1 cellular context compared by ENCODE assay signal in the genomic region with DNA sequence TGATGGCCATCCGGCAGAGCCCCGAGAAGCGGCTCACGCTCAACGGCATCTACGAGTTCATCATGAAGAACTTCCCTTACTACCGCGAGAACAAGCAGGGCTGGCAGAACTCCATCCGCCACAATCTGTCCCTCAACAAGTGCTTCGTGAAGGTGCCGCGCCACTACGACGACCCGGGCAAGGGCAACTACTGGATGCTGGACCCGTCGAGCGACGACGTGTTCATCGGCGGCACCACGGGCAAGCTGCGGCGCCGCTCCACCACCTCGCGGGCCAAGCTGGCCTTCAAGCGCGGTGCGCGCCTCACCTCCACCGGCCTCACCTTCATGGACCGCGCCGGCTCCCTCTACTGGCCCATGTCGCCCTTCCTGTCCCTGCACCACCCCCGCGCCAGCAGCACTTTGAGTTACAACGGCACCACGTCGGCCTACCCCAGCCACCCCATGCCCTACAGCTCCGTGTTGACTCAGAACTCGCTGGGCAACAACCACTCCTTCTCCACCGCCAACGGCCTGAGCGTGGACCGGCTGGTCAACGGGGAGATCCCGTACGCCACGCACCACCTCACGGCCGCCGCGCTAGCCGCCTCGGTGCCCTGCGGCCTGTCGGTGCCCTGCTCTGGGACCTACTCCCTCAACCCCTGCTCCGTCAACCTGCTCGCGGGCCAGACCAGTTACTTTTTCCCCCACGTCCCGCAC.
A peak's percentile ranks its signal among the peaks of the same experiment; 100 is the strongest.
TF ChIP-seq lines count a peak whose summit lies in the region.

No MANE protein-coding gene starts in this region.

TF ChIP-seq in WTC11, 78 proteins besides CTCF, POLR2A, EP300 and RAD21 (continued from another document and continues in another):
- TF ChIP-seq, protein P1, sequence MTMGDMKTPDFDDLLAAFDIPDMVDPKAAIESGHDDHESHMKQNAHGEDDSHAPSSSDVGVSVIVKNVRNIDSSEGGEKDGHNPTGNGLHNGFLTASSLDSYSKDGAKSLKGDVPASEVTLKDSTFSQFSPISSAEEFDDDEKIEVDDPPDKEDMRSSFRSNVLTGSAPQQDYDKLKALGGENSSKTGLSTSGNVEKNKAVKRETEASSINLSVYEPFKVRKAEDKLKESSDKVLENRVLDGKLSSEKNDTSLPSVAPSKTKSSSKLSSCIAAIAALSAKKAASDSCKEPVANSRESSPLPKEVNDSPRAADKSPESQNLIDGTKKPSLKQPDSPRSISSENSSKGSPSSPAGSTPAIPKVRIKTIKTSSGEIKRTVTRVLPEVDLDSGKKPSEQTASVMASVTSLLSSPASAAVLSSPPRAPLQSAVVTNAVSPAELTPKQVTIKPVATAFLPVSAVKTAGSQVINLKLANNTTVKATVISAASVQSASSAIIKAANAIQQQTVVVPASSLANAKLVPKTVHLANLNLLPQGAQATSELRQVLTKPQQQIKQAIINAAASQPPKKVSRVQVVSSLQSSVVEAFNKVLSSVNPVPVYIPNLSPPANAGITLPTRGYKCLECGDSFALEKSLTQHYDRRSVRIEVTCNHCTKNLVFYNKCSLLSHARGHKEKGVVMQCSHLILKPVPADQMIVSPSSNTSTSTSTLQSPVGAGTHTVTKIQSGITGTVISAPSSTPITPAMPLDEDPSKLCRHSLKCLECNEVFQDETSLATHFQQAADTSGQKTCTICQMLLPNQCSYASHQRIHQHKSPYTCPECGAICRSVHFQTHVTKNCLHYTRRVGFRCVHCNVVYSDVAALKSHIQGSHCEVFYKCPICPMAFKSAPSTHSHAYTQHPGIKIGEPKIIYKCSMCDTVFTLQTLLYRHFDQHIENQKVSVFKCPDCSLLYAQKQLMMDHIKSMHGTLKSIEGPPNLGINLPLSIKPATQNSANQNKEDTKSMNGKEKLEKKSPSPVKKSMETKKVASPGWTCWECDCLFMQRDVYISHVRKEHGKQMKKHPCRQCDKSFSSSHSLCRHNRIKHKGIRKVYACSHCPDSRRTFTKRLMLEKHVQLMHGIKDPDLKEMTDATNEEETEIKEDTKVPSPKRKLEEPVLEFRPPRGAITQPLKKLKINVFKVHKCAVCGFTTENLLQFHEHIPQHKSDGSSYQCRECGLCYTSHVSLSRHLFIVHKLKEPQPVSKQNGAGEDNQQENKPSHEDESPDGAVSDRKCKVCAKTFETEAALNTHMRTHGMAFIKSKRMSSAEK (CRISPR knock-in tag; IDR thresholded peaks at IDR 0.05; ENCODE audit: borderline replicate concordance): no peak
- TF ChIP-seq EMX1 (CRISPR knock-in tag; IDR thresholded peaks at IDR 0.05) (no peak), FOXJ3 (CRISPR knock-in tag; IDR thresholded peaks at IDR 0.05; ENCODE audit: borderline replicate concordance) (no peak), SP1 (CRISPR knock-in tag; conservative IDR thresholded peaks at IDR 0.05) (no peak), SMAD3 (CRISPR knock-in tag; IDR thresholded peaks at IDR 0.05; ENCODE audit: borderline replicate concordance) (0 out of 2 replicates have a peak, but pooled peaks have one; percentile 28), FOXP1 (CRISPR knock-in tag; IDR thresholded peaks at IDR 0.05; ENCODE audit: borderline replicate concordance) (no peak; the same call in 1 of the 2 replicates), ESRRA (CRISPR knock-in tag; IDR thresholded peaks at IDR 0.05; ENCODE audit: borderline replicate concordance) (no peak), MXD4 (CRISPR knock-in tag; IDR thresholded peaks at IDR 0.05; ENCODE audit: borderline replicate concordance) (no peak), RORB (CRISPR knock-in tag; IDR thresholded peaks at IDR 0.05) (no peak), HMGA2 (CRISPR knock-in tag; IDR thresholded peaks at IDR 0.05) (no peak), GTF2I (CRISPR knock-in tag; conservative IDR thresholded peaks at IDR 0.05) (0 out of 2 replicates have a peak, but pooled peaks have one; percentile 13), CBFB (CRISPR knock-in tag; IDR thresholded peaks at IDR 0.05; ENCODE audit: low read depth) (no peak), ZNF138 (CRISPR knock-in tag; conservative IDR thresholded peaks at IDR 0.05) (no peak), NR3C1 (CRISPR knock-in tag; conservative IDR thresholded peaks at IDR 0.05; ENCODE audit: low read depth) (no peak), ZNF396 (CRISPR knock-in tag; IDR thresholded peaks at IDR 0.05; ENCODE audit: borderline replicate concordance) (no peak), ZNF263 (CRISPR knock-in tag; IDR thresholded peaks at IDR 0.05; ENCODE audit: low read depth) (no peak), GRHL2 (CRISPR knock-in tag; IDR thresholded peaks at IDR 0.05; ENCODE audit: insufficient replicate concordance, severe bottlenecking) (no peak), OVOL2 (CRISPR knock-in tag; IDR thresholded peaks at IDR 0.05; ENCODE audit: borderline replicate concordance) (no peak), NFE2L1 (CRISPR knock-in tag; IDR thresholded peaks at IDR 0.05) (no peak), SOX15 (CRISPR knock-in tag; IDR thresholded peaks at IDR 0.05) (no peak), ZNF219 (CRISPR knock-in tag; IDR thresholded peaks at IDR 0.05; ENCODE audit: borderline replicate concordance) (peak; percentile 38; the same call in 1 of the 2 replicates), ATF1 (CRISPR knock-in tag; IDR thresholded peaks at IDR 0.05) (no peak), ELF4 (CRISPR knock-in tag; IDR thresholded peaks at IDR 0.05; ENCODE audit: low read depth) (no peak), JUN (CRISPR knock-in tag; IDR thresholded peaks at IDR 0.05) (no peak), ETV6 (CRISPR knock-in tag; IDR thresholded peaks at IDR 0.05) (no peak), FOXK1 (CRISPR knock-in tag; IDR thresholded peaks at IDR 0.05) (peak; percentile 75; the same call in 1 of the 2 replicates), IRF2 (CRISPR knock-in tag; IDR thresholded peaks at IDR 0.05; ENCODE audit: borderline replicate concordance, low read depth) (no peak)
- TF ChIP-seq, protein P2, sequence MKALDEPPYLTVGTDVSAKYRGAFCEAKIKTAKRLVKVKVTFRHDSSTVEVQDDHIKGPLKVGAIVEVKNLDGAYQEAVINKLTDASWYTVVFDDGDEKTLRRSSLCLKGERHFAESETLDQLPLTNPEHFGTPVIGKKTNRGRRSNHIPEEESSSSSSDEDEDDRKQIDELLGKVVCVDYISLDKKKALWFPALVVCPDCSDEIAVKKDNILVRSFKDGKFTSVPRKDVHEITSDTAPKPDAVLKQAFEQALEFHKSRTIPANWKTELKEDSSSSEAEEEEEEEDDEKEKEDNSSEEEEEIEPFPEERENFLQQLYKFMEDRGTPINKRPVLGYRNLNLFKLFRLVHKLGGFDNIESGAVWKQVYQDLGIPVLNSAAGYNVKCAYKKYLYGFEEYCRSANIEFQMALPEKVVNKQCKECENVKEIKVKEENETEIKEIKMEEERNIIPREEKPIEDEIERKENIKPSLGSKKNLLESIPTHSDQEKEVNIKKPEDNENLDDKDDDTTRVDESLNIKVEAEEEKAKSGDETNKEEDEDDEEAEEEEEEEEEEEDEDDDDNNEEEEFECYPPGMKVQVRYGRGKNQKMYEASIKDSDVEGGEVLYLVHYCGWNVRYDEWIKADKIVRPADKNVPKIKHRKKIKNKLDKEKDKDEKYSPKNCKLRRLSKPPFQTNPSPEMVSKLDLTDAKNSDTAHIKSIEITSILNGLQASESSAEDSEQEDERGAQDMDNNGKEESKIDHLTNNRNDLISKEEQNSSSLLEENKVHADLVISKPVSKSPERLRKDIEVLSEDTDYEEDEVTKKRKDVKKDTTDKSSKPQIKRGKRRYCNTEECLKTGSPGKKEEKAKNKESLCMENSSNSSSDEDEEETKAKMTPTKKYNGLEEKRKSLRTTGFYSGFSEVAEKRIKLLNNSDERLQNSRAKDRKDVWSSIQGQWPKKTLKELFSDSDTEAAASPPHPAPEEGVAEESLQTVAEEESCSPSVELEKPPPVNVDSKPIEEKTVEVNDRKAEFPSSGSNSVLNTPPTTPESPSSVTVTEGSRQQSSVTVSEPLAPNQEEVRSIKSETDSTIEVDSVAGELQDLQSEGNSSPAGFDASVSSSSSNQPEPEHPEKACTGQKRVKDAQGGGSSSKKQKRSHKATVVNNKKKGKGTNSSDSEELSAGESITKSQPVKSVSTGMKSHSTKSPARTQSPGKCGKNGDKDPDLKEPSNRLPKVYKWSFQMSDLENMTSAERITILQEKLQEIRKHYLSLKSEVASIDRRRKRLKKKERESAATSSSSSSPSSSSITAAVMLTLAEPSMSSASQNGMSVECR (CRISPR knock-in tag; IDR thresholded peaks at IDR 0.05; ENCODE audit: borderline replicate concordance): peak; percentile 79; the same call in 1 of the 2 replicates
- TF ChIP-seq, protein P3, sequence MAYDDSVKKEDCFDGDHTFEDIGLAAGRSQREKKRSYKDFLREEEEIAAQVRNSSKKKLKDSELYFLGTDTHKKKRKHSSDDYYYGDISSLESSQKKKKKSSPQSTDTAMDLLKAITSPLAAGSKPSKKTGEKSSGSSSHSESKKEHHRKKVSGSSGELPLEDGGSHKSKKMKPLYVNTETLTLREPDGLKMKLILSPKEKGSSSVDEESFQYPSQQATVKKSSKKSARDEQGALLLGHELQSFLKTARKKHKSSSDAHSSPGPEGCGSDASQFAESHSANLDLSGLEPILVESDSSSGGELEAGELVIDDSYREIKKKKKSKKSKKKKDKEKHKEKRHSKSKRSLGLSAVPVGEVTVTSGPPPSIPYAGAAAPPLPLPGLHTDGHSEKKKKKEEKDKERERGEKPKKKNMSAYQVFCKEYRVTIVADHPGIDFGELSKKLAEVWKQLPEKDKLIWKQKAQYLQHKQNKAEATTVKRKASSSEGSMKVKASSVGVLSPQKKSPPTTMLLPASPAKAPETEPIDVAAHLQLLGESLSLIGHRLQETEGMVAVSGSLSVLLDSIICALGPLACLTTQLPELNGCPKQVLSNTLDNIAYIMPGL (CRISPR knock-in tag; IDR thresholded peaks at IDR 0.05): no peak
- TF ChIP-seq, protein P4, sequence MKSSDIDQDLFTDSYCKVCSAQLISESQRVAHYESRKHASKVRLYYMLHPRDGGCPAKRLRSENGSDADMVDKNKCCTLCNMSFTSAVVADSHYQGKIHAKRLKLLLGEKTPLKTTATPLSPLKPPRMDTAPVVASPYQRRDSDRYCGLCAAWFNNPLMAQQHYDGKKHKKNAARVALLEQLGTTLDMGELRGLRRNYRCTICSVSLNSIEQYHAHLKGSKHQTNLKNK (CRISPR knock-in tag; IDR thresholded peaks at IDR 0.05): no peak
- TF ChIP-seq, protein P5, sequence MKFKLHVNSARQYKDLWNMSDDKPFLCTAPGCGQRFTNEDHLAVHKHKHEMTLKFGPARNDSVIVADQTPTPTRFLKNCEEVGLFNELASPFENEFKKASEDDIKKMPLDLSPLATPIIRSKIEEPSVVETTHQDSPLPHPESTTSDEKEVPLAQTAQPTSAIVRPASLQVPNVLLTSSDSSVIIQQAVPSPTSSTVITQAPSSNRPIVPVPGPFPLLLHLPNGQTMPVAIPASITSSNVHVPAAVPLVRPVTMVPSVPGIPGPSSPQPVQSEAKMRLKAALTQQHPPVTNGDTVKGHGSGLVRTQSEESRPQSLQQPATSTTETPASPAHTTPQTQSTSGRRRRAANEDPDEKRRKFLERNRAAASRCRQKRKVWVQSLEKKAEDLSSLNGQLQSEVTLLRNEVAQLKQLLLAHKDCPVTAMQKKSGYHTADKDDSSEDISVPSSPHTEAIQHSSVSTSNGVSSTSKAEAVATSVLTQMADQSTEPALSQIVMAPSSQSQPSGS (CRISPR knock-in tag; IDR thresholded peaks at IDR 0.05; ENCODE audit: borderline replicate concordance, low read depth): no peak
- TF ChIP-seq, protein P6, sequence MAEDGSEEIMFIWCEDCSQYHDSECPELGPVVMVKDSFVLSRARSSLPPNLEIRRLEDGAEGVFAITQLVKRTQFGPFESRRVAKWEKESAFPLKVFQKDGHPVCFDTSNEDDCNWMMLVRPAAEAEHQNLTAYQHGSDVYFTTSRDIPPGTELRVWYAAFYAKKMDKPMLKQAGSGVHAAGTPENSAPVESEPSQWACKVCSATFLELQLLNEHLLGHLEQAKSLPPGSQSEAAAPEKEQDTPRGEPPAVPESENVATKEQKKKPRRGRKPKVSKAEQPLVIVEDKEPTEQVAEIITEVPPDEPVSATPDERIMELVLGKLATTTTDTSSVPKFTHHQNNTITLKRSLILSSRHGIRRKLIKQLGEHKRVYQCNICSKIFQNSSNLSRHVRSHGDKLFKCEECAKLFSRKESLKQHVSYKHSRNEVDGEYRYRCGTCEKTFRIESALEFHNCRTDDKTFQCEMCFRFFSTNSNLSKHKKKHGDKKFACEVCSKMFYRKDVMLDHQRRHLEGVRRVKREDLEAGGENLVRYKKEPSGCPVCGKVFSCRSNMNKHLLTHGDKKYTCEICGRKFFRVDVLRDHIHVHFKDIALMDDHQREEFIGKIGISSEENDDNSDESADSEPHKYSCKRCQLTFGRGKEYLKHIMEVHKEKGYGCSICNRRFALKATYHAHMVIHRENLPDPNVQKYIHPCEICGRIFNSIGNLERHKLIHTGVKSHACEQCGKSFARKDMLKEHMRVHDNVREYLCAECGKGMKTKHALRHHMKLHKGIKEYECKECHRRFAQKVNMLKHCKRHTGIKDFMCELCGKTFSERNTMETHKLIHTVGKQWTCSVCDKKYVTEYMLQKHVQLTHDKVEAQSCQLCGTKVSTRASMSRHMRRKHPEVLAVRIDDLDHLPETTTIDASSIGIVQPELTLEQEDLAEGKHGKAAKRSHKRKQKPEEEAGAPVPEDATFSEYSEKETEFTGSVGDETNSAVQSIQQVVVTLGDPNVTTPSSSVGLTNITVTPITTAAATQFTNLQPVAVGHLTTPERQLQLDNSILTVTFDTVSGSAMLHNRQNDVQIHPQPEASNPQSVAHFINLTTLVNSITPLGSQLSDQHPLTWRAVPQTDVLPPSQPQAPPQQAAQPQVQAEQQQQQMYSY (CRISPR knock-in tag; IDR thresholded peaks at IDR 0.05): no peak
- TF ChIP-seq, protein P7, sequence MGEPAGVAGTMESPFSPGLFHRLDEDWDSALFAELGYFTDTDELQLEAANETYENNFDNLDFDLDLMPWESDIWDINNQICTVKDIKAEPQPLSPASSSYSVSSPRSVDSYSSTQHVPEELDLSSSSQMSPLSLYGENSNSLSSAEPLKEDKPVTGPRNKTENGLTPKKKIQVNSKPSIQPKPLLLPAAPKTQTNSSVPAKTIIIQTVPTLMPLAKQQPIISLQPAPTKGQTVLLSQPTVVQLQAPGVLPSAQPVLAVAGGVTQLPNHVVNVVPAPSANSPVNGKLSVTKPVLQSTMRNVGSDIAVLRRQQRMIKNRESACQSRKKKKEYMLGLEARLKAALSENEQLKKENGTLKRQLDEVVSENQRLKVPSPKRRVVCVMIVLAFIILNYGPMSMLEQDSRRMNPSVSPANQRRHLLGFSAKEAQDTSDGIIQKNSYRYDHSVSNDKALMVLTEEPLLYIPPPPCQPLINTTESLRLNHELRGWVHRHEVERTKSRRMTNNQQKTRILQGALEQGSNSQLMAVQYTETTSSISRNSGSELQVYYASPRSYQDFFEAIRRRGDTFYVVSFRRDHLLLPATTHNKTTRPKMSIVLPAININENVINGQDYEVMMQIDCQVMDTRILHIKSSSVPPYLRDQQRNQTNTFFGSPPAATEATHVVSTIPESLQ (CRISPR knock-in tag; IDR thresholded peaks at IDR 0.05): no peak
- TF ChIP-seq, protein P8, sequence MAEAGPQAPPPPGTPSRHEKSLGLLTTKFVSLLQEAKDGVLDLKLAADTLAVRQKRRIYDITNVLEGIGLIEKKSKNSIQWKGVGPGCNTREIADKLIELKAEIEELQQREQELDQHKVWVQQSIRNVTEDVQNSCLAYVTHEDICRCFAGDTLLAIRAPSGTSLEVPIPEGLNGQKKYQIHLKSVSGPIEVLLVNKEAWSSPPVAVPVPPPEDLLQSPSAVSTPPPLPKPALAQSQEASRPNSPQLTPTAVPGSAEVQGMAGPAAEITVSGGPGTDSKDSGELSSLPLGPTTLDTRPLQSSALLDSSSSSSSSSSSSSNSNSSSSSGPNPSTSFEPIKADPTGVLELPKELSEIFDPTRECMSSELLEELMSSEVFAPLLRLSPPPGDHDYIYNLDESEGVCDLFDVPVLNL (CRISPR knock-in tag; IDR thresholded peaks at IDR 0.05; ENCODE audit: borderline replicate concordance, low read depth): no peak
- TF ChIP-seq, protein P9, sequence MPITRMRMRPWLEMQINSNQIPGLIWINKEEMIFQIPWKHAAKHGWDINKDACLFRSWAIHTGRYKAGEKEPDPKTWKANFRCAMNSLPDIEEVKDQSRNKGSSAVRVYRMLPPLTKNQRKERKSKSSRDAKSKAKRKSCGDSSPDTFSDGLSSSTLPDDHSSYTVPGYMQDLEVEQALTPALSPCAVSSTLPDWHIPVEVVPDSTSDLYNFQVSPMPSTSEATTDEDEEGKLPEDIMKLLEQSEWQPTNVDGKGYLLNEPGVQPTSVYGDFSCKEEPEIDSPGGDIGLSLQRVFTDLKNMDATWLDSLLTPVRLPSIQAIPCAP (CRISPR knock-in tag; IDR thresholded peaks at IDR 0.05): no peak
